18 cellular contexts compared by ENCODE assay signal in the genomic region with DNA sequence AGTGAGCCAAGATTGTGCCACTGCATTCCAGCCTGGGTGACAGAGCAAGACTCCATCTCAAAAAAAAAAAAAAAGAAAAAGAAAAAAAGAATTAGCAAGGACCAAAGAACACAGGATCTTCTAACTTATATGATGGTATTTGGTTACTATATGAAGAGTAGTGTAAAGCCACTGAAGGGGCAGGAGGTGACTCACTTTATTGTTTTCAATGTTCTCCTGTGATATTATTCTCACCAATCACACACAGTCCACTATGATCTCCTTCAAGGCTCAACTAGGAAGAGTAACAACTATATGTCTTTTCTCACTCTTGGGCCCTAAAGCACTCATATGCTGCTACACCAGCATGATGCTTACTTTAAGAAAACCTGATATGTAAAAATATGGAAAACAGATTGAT. TPM values are rescaled to one million over a fixed set of nuclear protein-coding genes. Genes with fewer than 3 reads are reported as not detected.
DNase-seq lines count a peak whose midpoint lies in the region; ATAC-seq and TF ChIP-seq lines count a peak whose summit lies in the region.
"Had no signal": no experiment of that assay in that cellular context is flagged by ENCODE, and none has a peak within 500 bp of the region (broad histone marks: within the 10 kb centered on the region; RNA-seq: fewer than 3 reads in every experiment).

No MANE protein-coding gene starts in this region.

- H3K27ac ChIP-seq in HEK293 (ENCODE audit: extremely low read depth, low read depth, low read length) (no peak overlapping the region), gastrocnemius medialis (no peak overlapping the region)
- H3K27ac ChIP-seq: A549 had no signal

- H3K27ac Mint-ChIP-seq in activated T-cell treated with anti-CD3 and anti-CD28 coated beads, Interleukin-2, amount 50 U/mL, for 72 hours = peak overlapping the region; percentile 51
- H3K27ac Mint-ChIP-seq in activated naive CD8-positive, alpha-beta T cell treated with anti-CD3 and anti-CD28 coated beads, Interleukin-2, amount 50 U/mL, for 24 hours = no peak overlapping the region
- peak overlapping the region; percentile 8 to 68 for H3K27ac Mint-ChIP-seq in natural killer cell

- H3K36me3 Mint-ChIP-seq in activated T-cell treated with anti-CD3 and anti-CD28 coated beads, Interleukin-2, amount 50 U/mL, for 72 hours (ENCODE audit: insufficient read depth in 2 of 2) = peaks cover 4 to 14% of the 10 kb centered on the region in 2 donors
- peaks cover 21% of the 10 kb centered on the region for H3K36me3 Mint-ChIP-seq in activated naive CD8-positive, alpha-beta T cell treated with anti-CD3 and anti-CD28 coated beads, Interleukin-2, amount 50 U/mL, for 24 hours (ENCODE audit: low read depth)
- H3K36me3 Mint-ChIP-seq in natural killer cell = no peaks in the 10 kb centered on the region

- H3K4me1 ChIP-seq in HEK293 (ENCODE audit: control insufficient read depth, insufficient read depth, low read length) = no peaks in the 10 kb centered on the region
- peaks cover 8 to 20% of the 10 kb centered on the region in 2 donors for H3K4me1 ChIP-seq in gastrocnemius medialis

- peak; percentile 66 to 78 for ATAC-seq in activated T-cell treated with anti-CD3 and anti-CD28 coated beads, Interleukin-2, amount 50 U/mL, for 72 hours (replicated peaks in 1 of 2)
- ATAC-seq in activated naive CD8-positive, alpha-beta T cell treated with anti-CD3 and anti-CD28 coated beads, Interleukin-2, amount 50 U/mL, for 24 hours = peak; percentile 80
- ATAC-seq in natural killer cell (peak in 1 of 3 donors; percentile 47), HG02642 (IDR thresholded peaks at IDR 0.05; ENCODE audit: poor library complexity, unreplicated experiment) (no peak), gastrocnemius medialis (no peak)
- ATAC-seq: A549; CD8-positive, alpha-beta T cell; HCT116 had no signal

- DNase-seq in activated T-cell treated with anti-CD3 and anti-CD28 coated beads, Interleukin-2, amount 50 U/mL, for 72 hours = no peak
- no peak for DNase-seq in activated T-cell treated with anti-CD3 and anti-CD28 coated beads, Interleukin-2, amount 50 U/mL, for 48 hours
- DNase-seq in activated naive CD8-positive, alpha-beta T cell treated with anti-CD3 and anti-CD28 coated beads, Interleukin-2, amount 50 U/mL, for 24 hours = no peak
- DNase-seq in natural killer cell (no peak), gastrocnemius medialis (no peak)
- DNase-seq: CD8-positive, alpha-beta T cell; GOT3; NCI-H1417; NCI-H187; NCI-H2107; NCI-H510A; NCI-H748 treated with DMSO at 0.1 percent for 48 hours; NK-92 treated with Interleukin-12 subunit alpha and Interleukin-12 subunit beta, amount 100 ng/mL, for 24 hours; Right ventricle myocardium superior had no signal

- CTCF ChIA-PET in HEK293 (lab: Yijun Ruan, JAX) = no interaction called here

- intact Hi-C loops in natural killer cell (cut with micrococcal nuclease) (loop anchor here (10.0 kb wide), 1 partner anchor 79 kb away; no protein-coding TSS in a partner anchor), gastrocnemius medialis (cut with DNase I; ENCODE audit: low total_unique reads) (no loop called here)

- peaks cover 25% of the 10 kb centered on the region for H3K4me1 Mint-ChIP-seq in activated T-cell treated with anti-CD3 and anti-CD28 coated beads, Interleukin-2, amount 50 U/mL, for 72 hours (ENCODE audit: low read depth)
- peaks cover 23% of the 10 kb centered on the region for H3K4me1 Mint-ChIP-seq in activated naive CD8-positive, alpha-beta T cell treated with anti-CD3 and anti-CD28 coated beads, Interleukin-2, amount 50 U/mL, for 24 hours
- H3K4me1 Mint-ChIP-seq in natural killer cell = peaks cover 38 to 55% of the 10 kb centered on the region in 2 donors

- no peaks in the 10 kb centered on the region for H3K9me3 ChIP-seq in HEK293 (ENCODE audit: control insufficient read depth, insufficient read depth, low read depth, low read length)
- no peaks in the 10 kb centered on the region for H3K9me3 ChIP-seq in gastrocnemius medialis
- H3K9me3 ChIP-seq: A549 had no signal

- TF ChIP-seq POLR2A in gastrocnemius medialis (IDR thresholded peaks at IDR 0.05) = no peak

- no peak overlapping the region for H3K4me3 Mint-ChIP-seq in activated T-cell treated with anti-CD3 and anti-CD28 coated beads, Interleukin-2, amount 50 U/mL, for 72 hours
- H3K4me3 Mint-ChIP-seq in activated naive CD8-positive, alpha-beta T cell treated with anti-CD3 and anti-CD28 coated beads, Interleukin-2, amount 50 U/mL, for 24 hours = no peak overlapping the region
- H3K4me3 Mint-ChIP-seq in natural killer cell = no peak overlapping the region
- H3K4me3 Mint-ChIP-seq: CD8-positive, alpha-beta T cell had no signal

- TF ChIP-seq CTCF in HEK293 (tag by site-specific recombination; IDR thresholded peaks at IDR 0.05) (no peak), natural killer cell (IDR thresholded peaks at IDR 0.05) (no peak), gastrocnemius medialis (IDR thresholded peaks at IDR 0.05 in 4 of 5, conservative IDR thresholded peaks at IDR 0.05 in 1 of 5) (no peak)

- POLR2A ChIA-PET in HEK293 (lab: Yijun Ruan, JAX) = no interaction called here

- H3K36me3 ChIP-seq in HEK293 (ENCODE audit: control insufficient read depth in 2 of 2, insufficient read depth in 1 of 2, low read length in 2 of 2) (peaks cover 26 to 31% of the 10 kb centered on the region in 2 experiments), gastrocnemius medialis (peaks cover 0 to 33% of the 10 kb centered on the region in 2 donors)

- H3K27me3 Mint-ChIP-seq in activated T-cell treated with anti-CD3 and anti-CD28 coated beads, Interleukin-2, amount 50 U/mL, for 72 hours (ENCODE audit: low read depth) = no peaks in the 10 kb centered on the region
- no peaks in the 10 kb centered on the region for H3K27me3 Mint-ChIP-seq in activated naive CD8-positive, alpha-beta T cell treated with anti-CD3 and anti-CD28 coated beads, Interleukin-2, amount 50 U/mL, for 24 hours
- no peaks in the 10 kb centered on the region for H3K27me3 Mint-ChIP-seq in natural killer cell (ENCODE audit: low read depth in 2 of 2)

- in situ Hi-C loops in gastrocnemius medialis (cut with MboI; ENCODE audit: low sequenced_read_pairs in 4 of 4) = no loop called here

- no peaks in the 10 kb centered on the region for H3K27me3 ChIP-seq in gastrocnemius medialis

- no peaks in the 10 kb centered on the region for H3K9me3 Mint-ChIP-seq in activated T-cell treated with anti-CD3 and anti-CD28 coated beads, Interleukin-2, amount 50 U/mL, for 72 hours
- no peaks in the 10 kb centered on the region for H3K9me3 Mint-ChIP-seq in activated naive CD8-positive, alpha-beta T cell treated with anti-CD3 and anti-CD28 coated beads, Interleukin-2, amount 50 U/mL, for 24 hours
- no peaks in the 10 kb centered on the region for H3K9me3 Mint-ChIP-seq in natural killer cell
- H3K9me3 Mint-ChIP-seq: CD8-positive, alpha-beta T cell had no signal

- no peak overlapping the region for H3K4me3 ChIP-seq in HEK293 (ENCODE audit: low read depth, low read length)
- H3K4me3 ChIP-seq in gastrocnemius medialis = no peak overlapping the region
- H3K4me3 ChIP-seq: A549 had no signal

TF ChIP-seq in HEK293, 187 proteins besides CTCF, POLR2A, EP300 and RAD21:
- TF ChIP-seq ZNF701 (tag by site-specific recombination; IDR thresholded peaks at IDR 0.05) (no peak), PRDM10 (tag by site-specific recombination; IDR thresholded peaks at IDR 0.05) (no peak), ZNF76 (tag by site-specific recombination; IDR thresholded peaks at IDR 0.05; ENCODE audit: borderline replicate concordance, low read depth) (no peak)
- TF ChIP-seq, protein P1, sequence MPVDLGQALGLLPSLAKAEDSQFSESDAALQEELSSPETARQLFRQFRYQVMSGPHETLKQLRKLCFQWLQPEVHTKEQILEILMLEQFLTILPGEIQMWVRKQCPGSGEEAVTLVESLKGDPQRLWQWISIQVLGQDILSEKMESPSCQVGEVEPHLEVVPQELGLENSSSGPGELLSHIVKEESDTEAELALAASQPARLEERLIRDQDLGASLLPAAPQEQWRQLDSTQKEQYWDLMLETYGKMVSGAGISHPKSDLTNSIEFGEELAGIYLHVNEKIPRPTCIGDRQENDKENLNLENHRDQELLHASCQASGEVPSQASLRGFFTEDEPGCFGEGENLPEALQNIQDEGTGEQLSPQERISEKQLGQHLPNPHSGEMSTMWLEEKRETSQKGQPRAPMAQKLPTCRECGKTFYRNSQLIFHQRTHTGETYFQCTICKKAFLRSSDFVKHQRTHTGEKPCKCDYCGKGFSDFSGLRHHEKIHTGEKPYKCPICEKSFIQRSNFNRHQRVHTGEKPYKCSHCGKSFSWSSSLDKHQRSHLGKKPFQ (tag by site-specific recombination; IDR thresholded peaks at IDR 0.05) = 0 out of 2 replicates have a peak, but pooled peaks have one; percentile 12

RNA-seq across cellular contexts. Expression of gene RC3H1, which starts 26.7 kb away (rescaled TPM):
- total RNA-seq in activated T-cell treated with anti-CD3 and anti-CD28 coated beads, Interleukin-2, amount 50 U/mL, for 72 hours = 10 to 100 TPM; 28.1 to 33.5 TPM
- 10 to 100 TPM; 67.8 to 82.1 (median 78.9) TPM for total RNA-seq in natural killer cell
- total RNA-seq in gastrocnemius medialis = 10 to 100 TPM; 17.6 to 88.9 (median 37.8) TPM

Comparison
In these comparisons a context has a peak if more than half of its experiments do, and no peak if none do; other contexts are left out.
1. ATAC-seq: peak in activated T-cell treated with anti-CD3 and anti-CD28 coated beads, Interleukin-2, amount 50 U/mL, for 72 hours (2 of 2) and activated naive CD8-positive, alpha-beta T cell treated with anti-CD3 and anti-CD28 coated beads, Interleukin-2, amount 50 U/mL, for 24 hours (single experiment); none in HG02642 (single experiment) and gastrocnemius medialis (0 of 2).